In genomic region chr3:108145578-108145977, GRCh38 we compare ENCODE assay signal across 2 cellular contexts.
TF ChIP-seq lines count a peak whose summit lies in the region.

No MANE protein-coding gene starts in this region.

TF ChIP-seq in K562, 482 proteins besides CTCF, POLR2A, EP300 and RAD21 (continued from another document and continues in another):
- TF ChIP-seq ZNF347 (CRISPR knock-in tag; IDR thresholded peaks at IDR 0.05; ENCODE audit: low read depth) (no peak), ZNF3 (CRISPR knock-in tag; IDR thresholded peaks at IDR 0.05) (no peak), TCF3 (CRISPR knock-in tag; IDR thresholded peaks at IDR 0.05) (peak; percentile 63), SIRT6 (IDR thresholded peaks at IDR 0.05; ENCODE audit: low read depth, low read length) (no peak), ESRRA (IDR thresholded peaks at IDR 0.05; ENCODE audit: borderline replicate concordance, low read depth) (no peak), TEAD4 (IDR thresholded peaks at IDR 0.05; ENCODE audit: low read length) (peak; percentile 56), TEAD4 (CRISPR knock-in tag; IDR thresholded peaks at IDR 0.05; ENCODE audit: borderline replicate concordance) (no peak), TCFL5 (CRISPR knock-in tag; conservative IDR thresholded peaks at IDR 0.05) (no peak), REST (CRISPR knock-in tag; IDR thresholded peaks at IDR 0.05; ENCODE audit: low read depth) (no peak), MCM3 (IDR thresholded peaks at IDR 0.05) (no peak), NCOA6 (IDR thresholded peaks at IDR 0.05) (no peak), CBFA2T2 (conservative IDR thresholded peaks at IDR 0.05) (peak; percentile 25; the same call in 1 of the 2 replicates), TAF7 (tag; IDR thresholded peaks at IDR 0.05) (no peak), TRIM28 (IDR thresholded peaks at IDR 0.05) (no peak), NFE2L1 (tag; IDR thresholded peaks at IDR 0.05; ENCODE audit: borderline replicate concordance, low read depth) (no peak), ZNF780A (CRISPR knock-in tag; IDR thresholded peaks at IDR 0.05) (no peak), BDP1 (IDR thresholded peaks at IDR 0.05; ENCODE audit: insufficient read depth, insufficient read length) (no peak), SNIP1 (IDR thresholded peaks at IDR 0.05; ENCODE audit: low read depth) (no peak), ZBTB2 (IDR thresholded peaks at IDR 0.05) (no peak), TAL1 (IDR thresholded peaks at IDR 0.05) (peak; percentile 52; the same call in 1 of the 2 replicates), ARID2 (IDR thresholded peaks at IDR 0.05) (no peak), HMBOX1 (IDR thresholded peaks at IDR 0.05) (no peak), PHB2 (IDR thresholded peaks at IDR 0.05; ENCODE audit: low read depth) (no peak), CHD1 (IDR thresholded peaks at IDR 0.05; ENCODE audit: low read length) (no peak), ZEB2 (IDR thresholded peaks at IDR 0.05) (no peak), ZNF133 (CRISPR knock-in tag; IDR thresholded peaks at IDR 0.05) (no peak), NCOR1 (IDR thresholded peaks at IDR 0.05) (peak; percentile 35), PPARD (CRISPR knock-in tag; IDR thresholded peaks at IDR 0.05) (no peak), SMARCA5 (IDR thresholded peaks at IDR 0.05) (no peak), SMARCE1 (IDR thresholded peaks at IDR 0.05) (peak; percentile 18; the same call in 1 of the 2 replicates), ZNF75A (CRISPR knock-in tag; IDR thresholded peaks at IDR 0.05) (no peak), NFYB (IDR thresholded peaks at IDR 0.05; ENCODE audit: extremely low read depth, insufficient read length) (no peak), XRCC4 (IDR thresholded peaks at IDR 0.05; ENCODE audit: extremely low read depth, insufficient read depth, insufficient read length) (no peak), CBFA2T3 (IDR thresholded peaks at IDR 0.05) (peak; percentile 63), ZNF668 (CRISPR knock-in tag; IDR thresholded peaks at IDR 0.05) (no peak)
- TF ChIP-seq, protein P1, sequence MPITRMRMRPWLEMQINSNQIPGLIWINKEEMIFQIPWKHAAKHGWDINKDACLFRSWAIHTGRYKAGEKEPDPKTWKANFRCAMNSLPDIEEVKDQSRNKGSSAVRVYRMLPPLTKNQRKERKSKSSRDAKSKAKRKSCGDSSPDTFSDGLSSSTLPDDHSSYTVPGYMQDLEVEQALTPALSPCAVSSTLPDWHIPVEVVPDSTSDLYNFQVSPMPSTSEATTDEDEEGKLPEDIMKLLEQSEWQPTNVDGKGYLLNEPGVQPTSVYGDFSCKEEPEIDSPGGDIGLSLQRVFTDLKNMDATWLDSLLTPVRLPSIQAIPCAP (CRISPR knock-in tag; IDR thresholded peaks at IDR 0.05; ENCODE audit: borderline replicate concordance) = no peak

TF ChIP-seq in SK-N-SH treated with all-trans-retinoic acid at 6 μM for 48 hours, 23 proteins besides CTCF, POLR2A, EP300 and RAD21 (continued from another document):
- TF ChIP-seq, protein P2, sequence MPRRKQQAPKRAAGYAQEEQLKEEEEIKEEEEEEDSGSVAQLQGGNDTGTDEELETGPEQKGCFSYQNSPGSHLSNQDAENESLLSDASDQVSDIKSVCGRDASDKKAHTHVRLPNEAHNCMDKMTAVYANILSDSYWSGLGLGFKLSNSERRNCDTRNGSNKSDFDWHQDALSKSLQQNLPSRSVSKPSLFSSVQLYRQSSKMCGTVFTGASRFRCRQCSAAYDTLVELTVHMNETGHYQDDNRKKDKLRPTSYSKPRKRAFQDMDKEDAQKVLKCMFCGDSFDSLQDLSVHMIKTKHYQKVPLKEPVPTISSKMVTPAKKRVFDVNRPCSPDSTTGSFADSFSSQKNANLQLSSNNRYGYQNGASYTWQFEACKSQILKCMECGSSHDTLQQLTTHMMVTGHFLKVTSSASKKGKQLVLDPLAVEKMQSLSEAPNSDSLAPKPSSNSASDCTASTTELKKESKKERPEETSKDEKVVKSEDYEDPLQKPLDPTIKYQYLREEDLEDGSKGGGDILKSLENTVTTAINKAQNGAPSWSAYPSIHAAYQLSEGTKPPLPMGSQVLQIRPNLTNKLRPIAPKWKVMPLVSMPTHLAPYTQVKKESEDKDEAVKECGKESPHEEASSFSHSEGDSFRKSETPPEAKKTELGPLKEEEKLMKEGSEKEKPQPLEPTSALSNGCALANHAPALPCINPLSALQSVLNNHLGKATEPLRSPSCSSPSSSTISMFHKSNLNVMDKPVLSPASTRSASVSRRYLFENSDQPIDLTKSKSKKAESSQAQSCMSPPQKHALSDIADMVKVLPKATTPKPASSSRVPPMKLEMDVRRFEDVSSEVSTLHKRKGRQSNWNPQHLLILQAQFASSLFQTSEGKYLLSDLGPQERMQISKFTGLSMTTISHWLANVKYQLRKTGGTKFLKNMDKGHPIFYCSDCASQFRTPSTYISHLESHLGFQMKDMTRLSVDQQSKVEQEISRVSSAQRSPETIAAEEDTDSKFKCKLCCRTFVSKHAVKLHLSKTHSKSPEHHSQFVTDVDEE (CRISPR knock-in tag; IDR thresholded peaks at IDR 0.05) = no peak
- TF ChIP-seq SNAI2 (CRISPR knock-in tag; IDR thresholded peaks at IDR 0.05) = no peak
- TF ChIP-seq ARNTL (CRISPR knock-in tag; IDR thresholded peaks at IDR 0.05; ENCODE audit: borderline replicate concordance, low read depth) = no peak
- no peak for TF ChIP-seq TOX (CRISPR knock-in tag; IDR thresholded peaks at IDR 0.05; ENCODE audit: borderline replicate concordance)
- TF ChIP-seq BACH2 (CRISPR knock-in tag; IDR thresholded peaks at IDR 0.05; ENCODE audit: borderline replicate concordance) = no peak
- no peak for TF ChIP-seq PATZ1 (CRISPR knock-in tag; IDR thresholded peaks at IDR 0.05; ENCODE audit: borderline replicate concordance)
- TF ChIP-seq, protein P3, sequence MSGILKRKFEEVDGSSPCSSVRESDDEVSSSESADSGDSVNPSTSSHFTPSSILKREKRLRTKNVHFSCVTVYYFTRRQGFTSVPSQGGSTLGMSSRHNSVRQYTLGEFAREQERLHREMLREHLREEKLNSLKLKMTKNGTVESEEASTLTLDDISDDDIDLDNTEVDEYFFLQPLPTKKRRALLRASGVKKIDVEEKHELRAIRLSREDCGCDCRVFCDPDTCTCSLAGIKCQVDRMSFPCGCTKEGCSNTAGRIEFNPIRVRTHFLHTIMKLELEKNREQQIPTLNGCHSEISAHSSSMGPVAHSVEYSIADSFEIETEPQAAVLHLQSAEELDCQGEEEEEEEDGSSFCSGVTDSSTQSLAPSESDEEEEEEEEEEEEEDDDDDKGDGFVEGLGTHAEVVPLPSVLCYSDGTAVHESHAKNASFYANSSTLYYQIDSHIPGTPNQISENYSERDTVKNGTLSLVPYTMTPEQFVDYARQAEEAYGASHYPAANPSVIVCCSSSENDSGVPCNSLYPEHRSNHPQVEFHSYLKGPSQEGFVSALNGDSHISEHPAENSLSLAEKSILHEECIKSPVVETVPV (CRISPR knock-in tag; IDR thresholded peaks at IDR 0.05) = no peak
- no peak for TF ChIP-seq GLIS3 (CRISPR knock-in tag; IDR thresholded peaks at IDR 0.05)
- TF ChIP-seq ZNF8 (CRISPR knock-in tag; IDR thresholded peaks at IDR 0.05) = no peak
TF ChIP-seq in SK-N-SH treated with all-trans-retinoic acid at 6 μM for 48 hours: peak in this region for 0.
